Comparison of ENCODE assay signal across 18 cellular contexts in genomic region chr7:131879424-131879823, GRCh38.
DNase-seq lines count a peak whose midpoint lies in the region; TF ChIP-seq lines count a peak whose summit lies in the region.
"Had no signal": no experiment of that assay in that cellular context is flagged by ENCODE, and none has a peak within 500 bp of the region (broad histone marks: within the 10 kb centered on the region; RNA-seq: fewer than 3 reads in every experiment).

No MANE protein-coding gene starts in this region.

- H3K4me3 ChIP-seq in esophagus muscularis mucosa = no peak overlapping the region
- no peak overlapping the region for H3K4me3 ChIP-seq in osteoblast (ENCODE audit: insufficient read depth, low read length)
- H3K4me3 ChIP-seq: BLaER1, GM23338 had no signal

- H3K4me1 ChIP-seq in esophagus muscularis mucosa = no peaks in the 10 kb centered on the region
- H3K4me1 ChIP-seq in osteoblast (ENCODE audit: insufficient read depth, low read length) = no peaks in the 10 kb centered on the region
- H3K4me1 ChIP-seq: BLaER1 had no signal

- no peak for TF ChIP-seq POLR2A in esophagus muscularis mucosa (IDR thresholded peaks at IDR 0.05; ENCODE audit: low read depth)

- H4K20me1 ChIP-seq in osteoblast (ENCODE audit: insufficient read depth, low read length) = no peaks in the 10 kb centered on the region
- H4K20me1 ChIP-seq: BLaER1 had no signal

- H3K79me2 ChIP-seq in osteoblast (ENCODE audit: insufficient read depth, low read length) = no peaks in the 10 kb centered on the region

- H2AFZ ChIP-seq in osteoblast (ENCODE audit: low read length) = no peak overlapping the region
- H2AFZ ChIP-seq: GM23338 had no signal

- WGBS in esophagus muscularis mucosa = 93% methylated on average over 4 of the region's 4 CpGs

- intact Hi-C loops in esophagus muscularis mucosa (cut with DNase I) = no loop called here

- H3K27ac ChIP-seq in esophagus muscularis mucosa (replicated peaks in 1 of 4) (no peak overlapping the region), osteoblast (ENCODE audit: low read depth, low read length) (no peak overlapping the region)
- H3K27ac ChIP-seq: BLaER1 had no signal

- TF ChIP-seq EP300 in esophagus muscularis mucosa (IDR thresholded peaks at IDR 0.05) = no peak

- H3K36me3 ChIP-seq in esophagus muscularis mucosa (no peaks in the 10 kb centered on the region), osteoblast (ENCODE audit: insufficient read depth, low read length) (no peaks in the 10 kb centered on the region)
- H3K36me3 ChIP-seq: BLaER1 had no signal

- peak; percentile 73 for DNase-seq in DMS 273 (lab: John Stamatoyannopoulos, UW; ENCODE audit: unreplicated experiment)
- DNase-seq in NCI-H1694 (lab: John Stamatoyannopoulos, UW) = peak; percentile 83
- DNase-seq in NCI-H524 treated with DMSO at 0.1 percent for 48 hours (lab: John Stamatoyannopoulos, UW) = peak; percentile 0
- peak; percentile 73 for DNase-seq in cerebellar cortex (ENCODE audit: low spot score)
- DNase-seq in esophagus muscularis mucosa (ENCODE audit: extremely low spot score) = no peak
- no peak for DNase-seq in NCI-H2081 treated with DMSO at 0.1 percent for 48 hours (lab: John Stamatoyannopoulos, UW)
- DNase-seq in GOT3 (lab: John Stamatoyannopoulos, UW) = no peak
- DNase-seq in osteoblast (ENCODE audit: insufficient read length, low spot score, missing footprints) = no peak
- DNase-seq: 8988T; CD4-positive, alpha-beta memory T cell; DMS53; DND-41; EL; H7; HFFc6; IMR-90 had no signal

- no peak overlapping the region for H3K4me2 ChIP-seq in osteoblast (ENCODE audit: insufficient read depth, low read length)
- H3K4me2 ChIP-seq: BLaER1, GM23338 had no signal

- H3K27me3 ChIP-seq in esophagus muscularis mucosa (no peaks in the 10 kb centered on the region), osteoblast (ENCODE audit: insufficient read depth, low read length) (peaks cover 3% of the 10 kb centered on the region)
- H3K27me3 ChIP-seq: BLaER1 had no signal

- no peaks in the 10 kb centered on the region for H3K9me3 ChIP-seq in esophagus muscularis mucosa
- no peaks in the 10 kb centered on the region for H3K9me3 ChIP-seq in osteoblast (ENCODE audit: low read depth, low read length)

- TF ChIP-seq CTCF in esophagus muscularis mucosa (IDR thresholded peaks at IDR 0.05) (no peak), osteoblast (IDR thresholded peaks at IDR 0.05; ENCODE audit: extremely low read depth, low read depth, low read length) (no peak)

Comparison
In these comparisons a context has a peak if more than half of its experiments do, and no peak if none do; other contexts are left out.
1. DNase-seq: peak in DMS 273 (single experiment), NCI-H1694 (single experiment), NCI-H524 treated with DMSO at 0.1 percent for 48 hours (single experiment) and cerebellar cortex (single experiment); none in esophagus muscularis mucosa (single experiment), NCI-H2081 treated with DMSO at 0.1 percent for 48 hours (single experiment), GOT3 (single experiment) and osteoblast (single experiment).